ENCODE assay signal across 13 cellular contexts in genomic region chr5:82183828-82184227, GRCh38.
A peak's percentile ranks its signal among the peaks of the same experiment; 100 is the strongest.
DNase-seq lines count a peak whose midpoint lies in the region; ATAC-seq and TF ChIP-seq lines count a peak whose summit lies in the region.
"Had no signal": no experiment of that assay in that cellular context is flagged by ENCODE, and none has a peak within 500 bp of the region (broad histone marks: within the 10 kb centered on the region; RNA-seq: fewer than 3 reads in every experiment).

No MANE protein-coding gene starts in this region.

- in situ Hi-C loops in KBM-7 (cut with MboI; ENCODE audit: low pct_unique_long_range_greater_than_20kb, low sequenced_read_pairs), result no loop called here

- H3K9me3 Mint-ChIP-seq in activated CD8-positive, alpha-beta memory T cell treated with anti-CD3 and anti-CD28 coated beads, Interleukin-2, amount 10 ng/mL, durations not matched to agents 7 days and 5 days (ENCODE audit: low read depth), result no peaks in the 10 kb centered on the region
- H3K9me3 Mint-ChIP-seq: endodermal cell had no signal

- H3K27ac Mint-ChIP-seq in activated CD8-positive, alpha-beta memory T cell treated with anti-CD3 and anti-CD28 coated beads, Interleukin-2, amount 10 ng/mL, durations not matched to agents 7 days and 5 days, result no peak overlapping the region
- H3K27ac Mint-ChIP-seq: endodermal cell had no signal

- H3K36me3 Mint-ChIP-seq in activated CD8-positive, alpha-beta memory T cell treated with anti-CD3 and anti-CD28 coated beads, Interleukin-2, amount 10 ng/mL, durations not matched to agents 7 days and 5 days, result peaks cover 11% of the 10 kb centered on the region

- DNase-seq in activated CD8-positive, alpha-beta memory T cell treated with anti-CD3 and anti-CD28 coated beads, Interleukin-2, amount 10 ng/mL, durations not matched to agents 7 days and 5 days, result peak; percentile 65
- DNase-seq in activated CD8-positive, alpha-beta memory T cell treated with anti-CD3 and anti-CD28 coated beads, Interleukin-2, amount 50 U/mL, for 4 hours, result no peak
- DNase-seq in KBM-7, result peak; percentile 16
- DNase-seq in epithelial cell of esophagus (ENCODE audit: low read depth), result peak; percentile 99
- DNase-seq in skeletal muscle cell (ENCODE audit: low read depth), result peak; percentile 38
- DNase-seq in D341Med (ENCODE audit: low spot score), result no peak
- DNase-seq in NCI-H128 (lab: John Stamatoyannopoulos, UW; ENCODE audit: unreplicated experiment), result no peak
- DNase-seq: endodermal cell; kidney; NCI-H510A treated with DMSO at 0.1 percent for 48 hours; stimulated activated CD4-positive, alpha-beta T cell treated with anti-CD3 and anti-CD28 coated beads, Interleukin-1b, Interleukin-23, amount 100 ng/mL, for 48 hours; testis had no signal

- H3K27me3 Mint-ChIP-seq in activated CD8-positive, alpha-beta memory T cell treated with anti-CD3 and anti-CD28 coated beads, Interleukin-2, amount 10 ng/mL, durations not matched to agents 7 days and 5 days, result no peaks in the 10 kb centered on the region

- no peak for ATAC-seq in activated CD8-positive, alpha-beta memory T cell treated with anti-CD3 and anti-CD28 coated beads, Interleukin-2, amount 10 ng/mL, durations not matched to agents 7 days and 5 days
- no peak for ATAC-seq in GM19455 (IDR thresholded peaks at IDR 0.05; ENCODE audit: unreplicated experiment)

- no peak for TF ChIP-seq CTCF in epithelial cell of esophagus (IDR thresholded peaks at IDR 0.05; ENCODE audit: insufficient read depth, low read depth, low read length, missing control alignments)

- H3K4me3 ChIP-seq in epithelial cell of esophagus (ENCODE audit: low read length), result no peak overlapping the region
- H3K4me3 ChIP-seq in skeletal muscle cell (ENCODE audit: low read depth, low read length), result no peak overlapping the region
- H3K4me3 ChIP-seq: testis had no signal

- no peak overlapping the region for H3K4me3 Mint-ChIP-seq in activated CD8-positive, alpha-beta memory T cell treated with anti-CD3 and anti-CD28 coated beads, Interleukin-2, amount 10 ng/mL, durations not matched to agents 7 days and 5 days
- H3K4me3 Mint-ChIP-seq: endodermal cell had no signal

- H3K4me1 Mint-ChIP-seq in activated CD8-positive, alpha-beta memory T cell treated with anti-CD3 and anti-CD28 coated beads, Interleukin-2, amount 10 ng/mL, durations not matched to agents 7 days and 5 days, result peaks cover 14% of the 10 kb centered on the region
- H3K4me1 Mint-ChIP-seq: endodermal cell had no signal

- CTCF ChIA-PET in activated CD8-positive, alpha-beta memory T cell treated with anti-CD3 and anti-CD28 coated beads, Interleukin-2, amount 10 ng/mL, durations not matched to agents 7 days and 5 days (lab: Charles Lee), result interaction anchor here (0.9 kb wide), 1 partner anchor 9 kb away, joined by 3 read pairs; no protein-coding TSS in a partner anchor

Comparison
In these comparisons a context has a peak if more than half of its experiments do, and no peak if none do; other contexts are left out.
1. DNase-seq: peak in activated CD8-positive, alpha-beta memory T cell treated with anti-CD3 and anti-CD28 coated beads, Interleukin-2, amount 10 ng/mL, durations not matched to agents 7 days and 5 days (single experiment), KBM-7 (single experiment), epithelial cell of esophagus (single experiment) and skeletal muscle cell (single experiment); none in activated CD8-positive, alpha-beta memory T cell treated with anti-CD3 and anti-CD28 coated beads, Interleukin-2, amount 50 U/mL, for 4 hours (single experiment), D341Med (single experiment) and NCI-H128 (single experiment).